12 cellular contexts compared by ENCODE assay signal in genomic region chr2:163733301-163733938, GRCh38. TPM values are rescaled to one million over a fixed set of nuclear protein-coding genes. Genes with fewer than 3 reads are reported as not detected.
A peak's percentile ranks its signal among the peaks of the same experiment; 100 is the strongest.
DNase-seq lines count a peak whose midpoint lies in the region; ATAC-seq and TF ChIP-seq lines count a peak whose summit lies in the region.
"Had no signal": no experiment of that assay in that cellular context is flagged by ENCODE, and none has a peak within 500 bp of the region (broad histone marks: within the 10 kb centered on the region; RNA-seq: fewer than 3 reads in every experiment).

No MANE protein-coding gene starts in this region.

- peak overlapping the region; percentile 92 for H3K4me3 Mint-ChIP-seq in WTC11
- no peak overlapping the region for H3K4me3 Mint-ChIP-seq in endothelial cell (ENCODE audit: unreplicated experiment)
- H3K4me3 Mint-ChIP-seq: activated CD4-positive, alpha-beta memory T cell treated with anti-CD3 and anti-CD28 coated beads, Interleukin-2, amount 10 ng/mL, durations not matched to agents 7 days and 5 days had no signal

- 37 to 42% methylated on average over 15 of the region's 15 CpGs for WGBS in heart right ventricle, 2 donors
- 30 to 70% (median 36%) methylated on average over 15 of the region's 15 CpGs for WGBS in psoas muscle, 3 donors

- H3K27me3 ChIP-seq in heart right ventricle (peaks cover 0 to 30% (median 0%) of the 10 kb centered on the region in 7 donors), psoas muscle (ENCODE audit: insufficient read depth in 3 of 3, low read length in 2 of 3) (no peaks in the 10 kb centered on the region)

- H3K27ac ChIP-seq in heart right ventricle (peak overlapping the region; percentile 44 to 96 (median 94)), psoas muscle (peak overlapping the region; percentile 96)

- DNase-seq in H4 (ENCODE audit: low spot score) (peak; percentile 62), WTC11 (ENCODE audit: low spot score) (no peak), heart right ventricle (peak in 1 of 2 donors; percentile 29), psoas muscle (no peak), NCI-H1417 treated with DMSO at 0.1 percent for 48 hours (lab: John Stamatoyannopoulos, UW) (no peak), endothelial cell (ENCODE audit: low spot score) (no peak), ecto neural progenitor cell (ENCODE audit: low spot score) (no peak)
- DNase-seq: activated CD4-positive, alpha-beta memory T cell treated with anti-CD3 and anti-CD28 coated beads, Interleukin-2, amount 10 ng/mL, durations not matched to agents 7 days and 5 days; DND-41; NCI-H1105; stimulated activated CD4-positive, alpha-beta T cell treated with anti-CD3 and anti-CD28 coated beads, Interleukin-4, amount 100 ng/mL, for 1 hour had no signal

- intact Hi-C loops in heart right ventricle (cut with DNase I) = loop anchor here in 6 of 10 donors (5.0 to 10.0 kb wide), 10 partner anchors 41 to 389 kb away; no protein-coding TSS in a partner anchor
- intact Hi-C loops in psoas muscle (cut with DNase I) = no loop called here

- H3K9me3 ChIP-seq in heart right ventricle (no peaks in the 10 kb centered on the region), psoas muscle (no peaks in the 10 kb centered on the region)

- CTCF ChIA-PET in WTC11 (lab: Charles Lee) = interaction anchor here (0.7 to 0.8 kb wide), 2 partner anchors 50 to 140 kb away, joined by 3 read pairs; no protein-coding TSS in a partner anchor

- H3K4me1 ChIP-seq in heart right ventricle (peaks cover 0 to 32% (median 7%) of the 10 kb centered on the region in 9 donors), psoas muscle (peaks cover 3% of the 10 kb centered on the region)

- ATAC-seq in WTC11 = no peak
- ATAC-seq in heart right ventricle = peak in 3 of 8 donors; percentile 45 to 57 (median 47)
- ATAC-seq in psoas muscle = peak in 1 of 4 donors; percentile 51
- no peak for ATAC-seq in GM21360 (IDR thresholded peaks at IDR 0.05; ENCODE audit: unreplicated experiment)

- H3K9me3 Mint-ChIP-seq in WTC11 = no peaks in the 10 kb centered on the region
- H3K9me3 Mint-ChIP-seq in endothelial cell (ENCODE audit: unreplicated experiment) = no peaks in the 10 kb centered on the region
- H3K9me3 Mint-ChIP-seq: activated CD4-positive, alpha-beta memory T cell treated with anti-CD3 and anti-CD28 coated beads, Interleukin-2, amount 10 ng/mL, durations not matched to agents 7 days and 5 days had no signal

- no peak for TF ChIP-seq CTCF in WTC11 (IDR thresholded peaks at IDR 0.05)
- no peak for TF ChIP-seq CTCF in heart right ventricle (IDR thresholded peaks at IDR 0.05)
- TF ChIP-seq CTCF in psoas muscle (IDR thresholded peaks at IDR 0.05) = no peak
- no peak for TF ChIP-seq CTCF in endothelial cell (IDR thresholded peaks at IDR 0.05; ENCODE audit: unreplicated experiment)

- peak overlapping the region; percentile 65 for H3K27ac Mint-ChIP-seq in WTC11
- H3K27ac Mint-ChIP-seq in endothelial cell (ENCODE audit: unreplicated experiment) = no peak overlapping the region
- H3K27ac Mint-ChIP-seq: activated CD4-positive, alpha-beta memory T cell treated with anti-CD3 and anti-CD28 coated beads, Interleukin-2, amount 10 ng/mL, durations not matched to agents 7 days and 5 days had no signal

- H3K27me3 Mint-ChIP-seq in WTC11 (ENCODE audit: low read depth) = no peaks in the 10 kb centered on the region
- peaks cover 4% of the 10 kb centered on the region for H3K27me3 Mint-ChIP-seq in endothelial cell (ENCODE audit: unreplicated experiment)

- H3K4me1 Mint-ChIP-seq in WTC11 (peaks cover 59% of the 10 kb centered on the region), endothelial cell (ENCODE audit: unreplicated experiment) (peaks cover 21% of the 10 kb centered on the region)

- no peaks in the 10 kb centered on the region for H3K36me3 Mint-ChIP-seq in WTC11
- H3K36me3 Mint-ChIP-seq in endothelial cell (ENCODE audit: low read depth, unreplicated experiment) = no peaks in the 10 kb centered on the region

- POLR2A ChIA-PET in WTC11 (lab: Charles Lee) = interaction anchor here (0.7 kb wide), 1 partner anchor 553 kb away, joined by 4 read pairs; no protein-coding TSS in a partner anchor

- H3K36me3 ChIP-seq in heart right ventricle (no peaks in the 10 kb centered on the region), psoas muscle (ENCODE audit: insufficient read depth in 1 of 2, low read depth in 1 of 2) (no peaks in the 10 kb centered on the region)

- H3K4me3 ChIP-seq in heart right ventricle (peak overlapping the region in 9 of 10 donors; percentile 63 to 74 (median 72)), psoas muscle (peak overlapping the region; percentile 82)

TF ChIP-seq in WTC11, 78 proteins besides CTCF, POLR2A, EP300 and RAD21:
- TF ChIP-seq ZNF396 (CRISPR knock-in tag; IDR thresholded peaks at IDR 0.05; ENCODE audit: borderline replicate concordance) (no peak), EMX1 (CRISPR knock-in tag; IDR thresholded peaks at IDR 0.05) (no peak), JAZF1 (CRISPR knock-in tag; IDR thresholded peaks at IDR 0.05) (no peak), ELF4 (CRISPR knock-in tag; IDR thresholded peaks at IDR 0.05; ENCODE audit: low read depth) (no peak), IRF1 (CRISPR knock-in tag; IDR thresholded peaks at IDR 0.05) (no peak), TEAD4 (CRISPR knock-in tag; IDR thresholded peaks at IDR 0.05) (no peak), FOXP4 (CRISPR knock-in tag; IDR thresholded peaks at IDR 0.05) (no peak), USF1 (CRISPR knock-in tag; IDR thresholded peaks at IDR 0.05) (no peak), HMGA2 (CRISPR knock-in tag; IDR thresholded peaks at IDR 0.05) (no peak), PRRX2 (CRISPR knock-in tag; IDR thresholded peaks at IDR 0.05) (no peak), HMGXB4 (CRISPR knock-in tag; IDR thresholded peaks at IDR 0.05) (no peak), IRF2 (CRISPR knock-in tag; IDR thresholded peaks at IDR 0.05; ENCODE audit: borderline replicate concordance, low read depth) (no peak), CREB1 (CRISPR knock-in tag; IDR thresholded peaks at IDR 0.05) (no peak)

RNA-seq across cellular contexts. Expression of gene FIGN, which starts 2.4 kb away (rescaled TPM):
- 2.4 and 2.7 TPM in 2 replicates for total RNA-seq in H4 (2014; rRNA removed; shearing (Covaris generic))
- total RNA-seq in WTC11 (2021) (19.4 to 23.8 TPM (median 23.1 TPM) in 3 replicates), heart right ventricle (10 to 100 TPM in 9 of 10 donors, 1 to 10 TPM in 1; 10.0 to 17.0 (median 12.2) TPM), psoas muscle (1 to 10 TPM; 1.2 to 3.0 (median 1.8) TPM), endothelial cell (ENCODE audit: unreplicated experiment) (14.0 TPM)
- polyA plus RNA-seq in heart right ventricle (1 to 10 TPM; 2.1 to 7.2 TPM), psoas muscle (1 to 10 TPM in 1 of 3 donors, under 1 TPM in 2; 0.08 to 1.6 (median 0.30) TPM)
- total RNA-seq: activated CD4-positive, alpha-beta memory T cell treated with anti-CD3 and anti-CD28 coated beads, Interleukin-2, amount 10 ng/mL, durations not matched to agents 7 days and 5 days had no signal

Comparison
In these comparisons a context has a peak if more than half of its experiments do, and no peak if none do; other contexts are left out.
1. intact Hi-C loops: an anchor here in heart right ventricle (5.0 to 10.0 kb wide); none called in psoas muscle.